ENCODE assay signal across 8 cellular contexts in the genomic region with DNA sequence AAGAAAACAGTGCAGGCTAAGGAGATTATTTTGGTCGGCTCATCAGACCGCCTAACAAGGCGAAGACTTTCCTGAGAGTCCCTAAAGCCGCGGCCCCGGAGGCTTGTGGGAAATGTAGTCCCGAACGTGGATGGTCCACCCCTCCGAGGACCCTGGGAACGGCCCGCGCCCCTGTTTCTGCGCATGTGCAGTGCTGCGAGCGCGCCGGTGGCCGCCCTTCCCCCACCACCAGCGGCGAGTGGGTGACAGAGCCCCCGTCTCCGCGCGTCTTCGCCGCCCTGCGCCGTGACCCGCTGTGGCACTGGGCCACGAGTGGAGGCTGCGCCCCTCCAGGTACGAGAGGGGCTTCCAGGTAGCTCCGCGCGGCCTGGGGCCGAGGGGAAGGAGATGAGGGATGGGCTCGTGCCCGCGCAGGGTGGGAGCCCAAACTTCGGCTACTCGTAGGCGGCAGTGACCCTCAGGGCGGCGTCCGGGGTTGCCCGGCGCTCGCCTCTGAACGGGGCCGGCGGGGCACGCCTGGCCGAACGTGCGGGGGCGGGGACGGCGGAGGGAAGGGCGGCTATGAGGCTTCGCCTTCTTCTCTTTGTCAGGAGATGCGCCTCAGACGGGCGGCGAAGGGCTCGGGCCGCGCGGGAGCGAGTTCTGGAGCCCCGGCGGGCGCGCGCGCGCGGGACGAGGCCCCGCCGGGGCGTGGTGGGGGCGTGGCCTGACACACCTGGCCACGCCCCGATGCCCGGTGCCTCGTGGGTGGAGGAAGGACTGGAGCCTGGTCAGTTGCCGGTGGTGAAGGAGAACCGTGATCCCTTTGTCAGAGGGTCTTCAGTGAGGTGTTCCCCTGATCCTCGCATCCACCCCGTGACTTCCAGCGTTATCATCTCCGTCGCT. TPM values are rescaled to one million over a fixed set of nuclear protein-coding genes. Genes with fewer than 3 reads are reported as not detected.
DNase-seq lines count a peak whose midpoint lies in the region; ATAC-seq, FAIRE-seq and TF ChIP-seq lines count a peak whose summit lies in the region.

A gene (plus strand): TSS at position 214 of the 885 bp plus-strand sequence. CDS start 4,428 bp downstream, outside the sequence.

- FAIRE-seq in H54 (lab: Jason Lieb, UNC) = peak; percentile 75

- DNase-seq in ELF-1 (ENCODE audit: low read depth, low spot score) = peak; percentile 96
- DNase-seq in H54 (ENCODE audit: insufficient read length, low spot score) = peak; percentile 89
- peak; percentile 93 for DNase-seq in LoVo (ENCODE audit: low spot score)
- DNase-seq in RWPE1 (ENCODE audit: low spot score) = peak; percentile 96
- DNase-seq in activated T-helper 1 cell treated with anti-CD3 and anti-CD28 coated beads, Interleukin-2, amount 50 U/mL, for 16 hours (ENCODE audit: low read depth in 1 of 2, low spot score in 1 of 2) = peak; percentile 91
- DNase-seq in fibroblast of mammary gland (ENCODE audit: low read depth) = peak; percentile 88
- peak; percentile 91 to 99 (median 94) for DNase-seq in naive thymus-derived CD8-positive, alpha-beta T cell
- peak; percentile 93 for DNase-seq in stimulated activated naive B cell treated with anti-CD40 and anti-IgM and Interleukin-4, amounts not matched to agents 10 μg/mL and 1 μg/mL and 100 μg/mL, for 72 hours

- peaks cover 6 to 31% (median 24%) of the 10 kb centered on the region in 4 donors for H3K4me1 Mint-ChIP-seq in naive thymus-derived CD8-positive, alpha-beta T cell
- peaks cover 14 to 40% of the 10 kb centered on the region in 2 donors for H3K4me1 Mint-ChIP-seq in stimulated activated naive B cell treated with anti-CD40 and anti-IgM and Interleukin-4, amounts not matched to agents 10 μg/mL and 1 μg/mL and 100 μg/mL, for 72 hours

- H3K4me3 ChIP-seq in fibroblast of mammary gland (ENCODE audit: control insufficient read depth, low read depth, low read length) = peak within 1 kb of the TSS; percentile 95

- POLR2A ChIA-PET in RWPE1 (lab: Yijun Ruan, JAX; ENCODE audit: low non-redundant PET) = no interaction called here
- POLR2A ChIA-PET in naive thymus-derived CD8-positive, alpha-beta T cell (lab: Charles Lee) = interaction anchor here (0.6 kb wide), 3 partner anchors 8 to 499 kb away, joined by 3 read pairs; a partner anchor contains a TSS

- H3K9me3 Mint-ChIP-seq in naive thymus-derived CD8-positive, alpha-beta T cell = peaks cover 0 to 24% (median 11%) of the 10 kb centered on the region in 9 donors
- H3K9me3 Mint-ChIP-seq in stimulated activated naive B cell treated with anti-CD40 and anti-IgM and Interleukin-4, amounts not matched to agents 10 μg/mL and 1 μg/mL and 100 μg/mL, for 72 hours = peaks cover 9 to 15% of the 10 kb centered on the region in 2 donors

- H3K36me3 Mint-ChIP-seq in naive thymus-derived CD8-positive, alpha-beta T cell = peaks cover 22 to 26% (median 22%) of the 10 kb centered on the region in 3 donors
- peaks cover 27 to 39% of the 10 kb centered on the region in 2 donors for H3K36me3 Mint-ChIP-seq in stimulated activated naive B cell treated with anti-CD40 and anti-IgM and Interleukin-4, amounts not matched to agents 10 μg/mL and 1 μg/mL and 100 μg/mL, for 72 hours

- no peaks in the 10 kb centered on the region for H3K27me3 Mint-ChIP-seq in naive thymus-derived CD8-positive, alpha-beta T cell
- peaks cover 0 to 5% of the 10 kb centered on the region in 2 donors for H3K27me3 Mint-ChIP-seq in stimulated activated naive B cell treated with anti-CD40 and anti-IgM and Interleukin-4, amounts not matched to agents 10 μg/mL and 1 μg/mL and 100 μg/mL, for 72 hours

- peak within 1 kb of the TSS; percentile 69 to 94 (median 86) for H3K27ac Mint-ChIP-seq in naive thymus-derived CD8-positive, alpha-beta T cell
- H3K27ac Mint-ChIP-seq in stimulated activated naive B cell treated with anti-CD40 and anti-IgM and Interleukin-4, amounts not matched to agents 10 μg/mL and 1 μg/mL and 100 μg/mL, for 72 hours = peak within 1 kb of the TSS; percentile 95

- CTCF ChIA-PET in RWPE1 (lab: Yijun Ruan, JAX) = no interaction called here

- peak; percentile 79 for TF ChIP-seq POLR2A in H54 (IDR thresholded peaks at IDR 0.05; ENCODE audit: low read depth, low read length)

- ATAC-seq in naive thymus-derived CD8-positive, alpha-beta T cell = peak; percentile 90
- ATAC-seq in stimulated activated naive B cell treated with anti-CD40 and anti-IgM and Interleukin-4, amounts not matched to agents 10 μg/mL and 1 μg/mL and 100 μg/mL, for 72 hours (replicated peaks) = peak; percentile 80 to 86

- TF ChIP-seq CTCF in RWPE1 (conservative IDR thresholded peaks at IDR 0.05; ENCODE audit: low read depth) = no peak
- no peak for TF ChIP-seq CTCF in fibroblast of mammary gland (conservative IDR thresholded peaks at IDR 0.05; ENCODE audit: control insufficient read depth, insufficient read depth, low read depth, low read length)

- peak within 1 kb of the TSS; percentile 94 for H3K27ac ChIP-seq in RWPE1

- H3K4me3 Mint-ChIP-seq in naive thymus-derived CD8-positive, alpha-beta T cell = peak within 1 kb of the TSS; percentile 78 to 92 (median 88)
- peak within 1 kb of the TSS; percentile 85 to 89 for H3K4me3 Mint-ChIP-seq in stimulated activated naive B cell treated with anti-CD40 and anti-IgM and Interleukin-4, amounts not matched to agents 10 μg/mL and 1 μg/mL and 100 μg/mL, for 72 hours

RNA-seq across cellular contexts. Expression of the gene that starts here (rescaled TPM):
- 10 to 100 TPM; 14.0 to 17.1 TPM for total RNA-seq in naive thymus-derived CD8-positive, alpha-beta T cell
- polyA plus RNA-seq in naive thymus-derived CD8-positive, alpha-beta T cell = 10 to 100 TPM; 12.4 to 26.5 (median 15.8) TPM

Comparison
In these comparisons a context has a peak if more than half of its experiments do, and no peak if none do; other contexts are left out.
1. Peak in every context shown above with its lines: DNase-seq, ATAC-seq, H3K4me3 ChIP-seq and H3K27ac ChIP-seq.